Comparison of ENCODE assay signal across 14 cellular contexts in genomic region chr4:22573198-22573597, GRCh38. TPM values are rescaled to one million over a fixed set of nuclear protein-coding genes. Genes with fewer than 3 reads are reported as not detected.
DNase-seq lines count a peak whose midpoint lies in the region; TF ChIP-seq lines count a peak whose summit lies in the region.
"Had no signal": no experiment of that assay in that cellular context is flagged by ENCODE, and none has a peak within 500 bp of the region (broad histone marks: within the 10 kb centered on the region; RNA-seq: fewer than 3 reads in every experiment).

No MANE protein-coding gene starts in this region.

- no TSS peak for BruUV-seq in mammary epithelial cell (replicated peaks; lab: Mats Ljungman, UMichigan)

- H3K9me3 ChIP-seq in MG63 (no peaks in the 10 kb centered on the region), mammary epithelial cell (replicated peaks; ENCODE audit: insufficient read depth, low read length) (no peaks in the 10 kb centered on the region), stomach (peaks cover 0 to 11% (median 0%) of the 10 kb centered on the region in 4 donors)
- H3K9me3 ChIP-seq: prostate gland had no signal

- H2AFZ ChIP-seq in mammary epithelial cell (ENCODE audit: low read depth, low read length): no peak overlapping the region

- no peaks in the 10 kb centered on the region for H3K79me2 ChIP-seq in mammary epithelial cell (ENCODE audit: insufficient read depth, low read length)

- H4K20me1 ChIP-seq in mammary epithelial cell (ENCODE audit: insufficient read depth, low read length): no peaks in the 10 kb centered on the region

- H3K27me3 ChIP-seq in MG63 (no peaks in the 10 kb centered on the region), mammary epithelial cell (ENCODE audit: insufficient read depth, low read length) (no peaks in the 10 kb centered on the region), stomach (no peaks in the 10 kb centered on the region)

- TF ChIP-seq EP300 in stomach (IDR thresholded peaks at IDR 0.05): no peak

- DNase-seq in MG63: peak; percentile 52
- DNase-seq in mammary epithelial cell: peak; percentile 1
- peak in 36 of 51 donors; percentile 1 to 83 (median 50) for DNase-seq in hypothalamus (lab: John Stamatoyannopoulos, UW)
- peak; percentile 76 for DNase-seq in stomach
- no peak for DNase-seq in SW480 (ENCODE audit: low spot score)
- DNase-seq in GM19238 (ENCODE audit: insufficient read length, low spot score): no peak
- DNase-seq in activated CD8-positive, alpha-beta memory T cell treated with anti-CD3 and anti-CD28 coated beads, Interleukin-2, amount 50 U/mL, for 48 hours: no peak
- no peak for DNase-seq in SHP77 treated with DMSO at 0.1 percent for 48 hours (lab: John Stamatoyannopoulos, UW)
- DNase-seq: activated CD4-positive, alpha-beta T cell treated with anti-CD3 and anti-CD28 coated beads for 1 hour; activated gamma-delta T cell treated with Interleukin-2 at 50 U/mL for 16 hours; CD4-positive, alpha-beta T cell; effector CD8-positive, alpha-beta T cell; NCI-H2081 had no signal

- in situ Hi-C loops in mammary epithelial cell (cut with MboI; ENCODE audit: low sequenced_read_pairs in 2 of 2): no loop called here

- H3K4me1 ChIP-seq in mammary epithelial cell (ENCODE audit: insufficient read depth, low read length): no peaks in the 10 kb centered on the region
- H3K4me1 ChIP-seq in stomach: peaks cover 0 to 18% (median 0%) of the 10 kb centered on the region in 4 donors
- H3K4me1 ChIP-seq: prostate gland had no signal

- no peak overlapping the region for H3K27ac ChIP-seq in mammary epithelial cell (ENCODE audit: insufficient read depth, low read depth, low read length)
- H3K27ac ChIP-seq in stomach: no peak overlapping the region
- H3K27ac ChIP-seq: prostate gland had no signal

- dilution Hi-C loops in mammary epithelial cell (cut with HindIII; ENCODE audit: low sequenced_read_pairs): no loop called here

- no peak for TF ChIP-seq CTCF in mammary epithelial cell (conservative IDR thresholded peaks at IDR 0.05 in 1 of 2, IDR thresholded peaks at IDR 0.05 in 1 of 2; ENCODE audit: extremely low read depth in 1 of 2, insufficient read depth in 1 of 2, low read depth in 1 of 2, low read length in 2 of 2)
- TF ChIP-seq CTCF in stomach (IDR thresholded peaks at IDR 0.05): no peak

- no peak overlapping the region for H3K4me3 ChIP-seq in MG63
- H3K4me3 ChIP-seq in mammary epithelial cell (replicated peaks in 1 of 3; ENCODE audit: insufficient read depth in 1 of 3, low read depth in 2 of 3, low read length in 3 of 3): no peak overlapping the region
- H3K4me3 ChIP-seq in stomach: no peak overlapping the region
- H3K4me3 ChIP-seq: prostate gland had no signal

- CTCF ChIA-PET in mammary epithelial cell (lab: Charles Lee; ENCODE audit: low non-redundant PET): no interaction called here

- H3K4me2 ChIP-seq in mammary epithelial cell (ENCODE audit: insufficient read depth, low read depth, low read length): no peak overlapping the region

- no peak for TF ChIP-seq POLR2A in stomach (IDR thresholded peaks at IDR 0.05)

- 40% methylated on average over 2 of the region's 2 CpGs for WGBS in mammary epithelial cell (ENCODE audit: low coverage, missing lambda C conversion rate)
- WGBS in stomach, 5 donors: 33 to 46% (median 39%) methylated on average over 2 of the region's 2 CpGs

- no peaks in the 10 kb centered on the region for H3K36me3 ChIP-seq in MG63
- no peaks in the 10 kb centered on the region for H3K36me3 ChIP-seq in mammary epithelial cell (ENCODE audit: insufficient read depth, low read length)
- H3K36me3 ChIP-seq in stomach: no peaks in the 10 kb centered on the region
- H3K36me3 ChIP-seq: prostate gland had no signal

- intact Hi-C loops in mammary epithelial cell (cut with micrococcal nuclease) (no loop called here), stomach (cut with DNase I; ENCODE audit: low total_unique reads) (no loop called here)

- no peak overlapping the region for H3K9ac ChIP-seq in mammary epithelial cell (ENCODE audit: insufficient read depth, low read length)

RNA-seq across cellular contexts. Expression of gene ADGRA3, which starts 57.3 kb away (rescaled TPM):
- 15.5 and 21.0 TPM in 2 replicates for total RNA-seq in MG63 (2014; rRNA removed; shearing (Covaris generic); ENCODE audit: low replicate concordance)
- total RNA-seq in mammary epithelial cell: 10 to 100 TPM; 48.0 to 66.8 TPM
- 35.2 TPM for polyA plus RNA-seq in mammary epithelial cell
- 138 TPM for polyA minus RNA-seq in mammary epithelial cell
- 10 to 100 TPM; 20.4 to 87.5 (median 46.9) TPM for total RNA-seq in stomach
- polyA plus RNA-seq in stomach: 1 to 10 TPM; 4.7 to 7.9 (median 6.9) TPM

Comparison
In these comparisons a context has a peak if more than half of its experiments do, and no peak if none do; other contexts are left out.
1. DNase-seq: peak in MG63 (single experiment), mammary epithelial cell (single experiment), hypothalamus (36 of 51) and stomach (single experiment); none in SW480 (single experiment), GM19238 (single experiment), activated CD8-positive, alpha-beta memory T cell treated with anti-CD3 and anti-CD28 coated beads, Interleukin-2, amount 50 U/mL, for 48 hours (single experiment) and SHP77 treated with DMSO at 0.1 percent for 48 hours (single experiment).